In the genomic region with DNA sequence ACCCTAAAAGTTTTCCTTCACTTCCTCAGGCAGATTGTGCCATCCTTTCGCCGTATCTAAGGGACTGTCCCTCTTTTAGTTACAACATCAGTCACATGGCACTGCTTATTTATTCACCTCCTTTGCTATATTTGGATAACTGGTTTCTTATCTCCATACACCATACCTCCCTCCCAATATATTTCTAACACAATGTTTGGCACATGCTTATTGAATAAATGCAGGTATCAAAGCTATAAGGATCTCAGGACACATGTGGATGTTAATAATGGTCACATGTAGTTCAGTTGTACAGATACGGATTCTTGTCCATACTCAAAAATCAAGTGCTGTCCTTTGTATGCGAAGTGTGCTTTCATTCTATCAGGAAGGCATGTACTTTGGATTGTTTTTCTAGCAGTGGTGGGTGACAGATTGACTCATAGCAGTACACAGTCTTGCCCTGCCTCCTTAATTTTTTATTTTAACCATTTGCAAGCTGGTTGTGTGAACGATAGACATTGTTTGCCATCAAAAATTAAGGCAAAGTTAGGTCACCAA, we compare ENCODE assay signal across 1 cellular context.
A peak's percentile ranks its signal among the peaks of the same experiment; 100 is the strongest.
TF ChIP-seq lines count a peak whose summit lies in the region.

No MANE protein-coding gene starts in this region.

TF ChIP-seq in HepG2, 621 proteins besides CTCF, POLR2A, EP300 and RAD21 (continued from another document and continues in another):
- TF ChIP-seq, protein P1, sequence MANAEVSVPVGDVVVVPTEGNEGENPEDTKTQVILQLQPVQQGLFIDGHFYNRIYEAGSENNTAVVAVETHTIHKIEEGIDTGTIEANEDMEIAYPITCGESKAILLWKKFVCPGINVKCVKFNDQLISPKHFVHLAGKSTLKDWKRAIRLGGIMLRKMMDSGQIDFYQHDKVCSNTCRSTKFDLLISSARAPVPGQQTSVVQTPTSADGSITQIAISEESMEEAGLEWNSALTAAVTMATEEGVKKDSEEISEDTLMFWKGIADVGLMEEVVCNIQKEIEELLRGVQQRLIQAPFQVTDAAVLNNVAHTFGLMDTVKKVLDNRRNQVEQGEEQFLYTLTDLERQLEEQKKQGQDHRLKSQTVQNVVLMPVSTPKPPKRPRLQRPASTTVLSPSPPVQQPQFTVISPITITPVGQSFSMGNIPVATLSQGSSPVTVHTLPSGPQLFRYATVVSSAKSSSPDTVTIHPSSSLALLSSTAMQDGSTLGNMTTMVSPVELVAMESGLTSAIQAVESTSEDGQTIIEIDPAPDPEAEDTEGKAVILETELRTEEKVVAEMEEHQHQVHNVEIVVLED (CRISPR knock-in tag; IDR thresholded peaks at IDR 0.05; ENCODE audit: borderline replicate concordance), result no peak
- peak; percentile 69; the same call in 1 of the 2 replicates for TF ChIP-seq TGIF2 (CRISPR knock-in tag; IDR thresholded peaks at IDR 0.05)
- no peak for TF ChIP-seq SOX6 (IDR thresholded peaks at IDR 0.05)
- TF ChIP-seq SOX6 (CRISPR knock-in tag; IDR thresholded peaks at IDR 0.05), result peak; percentile 73
- TF ChIP-seq POGZ (CRISPR knock-in tag; IDR thresholded peaks at IDR 0.05), result peak; percentile 86
- TF ChIP-seq, protein P2, sequence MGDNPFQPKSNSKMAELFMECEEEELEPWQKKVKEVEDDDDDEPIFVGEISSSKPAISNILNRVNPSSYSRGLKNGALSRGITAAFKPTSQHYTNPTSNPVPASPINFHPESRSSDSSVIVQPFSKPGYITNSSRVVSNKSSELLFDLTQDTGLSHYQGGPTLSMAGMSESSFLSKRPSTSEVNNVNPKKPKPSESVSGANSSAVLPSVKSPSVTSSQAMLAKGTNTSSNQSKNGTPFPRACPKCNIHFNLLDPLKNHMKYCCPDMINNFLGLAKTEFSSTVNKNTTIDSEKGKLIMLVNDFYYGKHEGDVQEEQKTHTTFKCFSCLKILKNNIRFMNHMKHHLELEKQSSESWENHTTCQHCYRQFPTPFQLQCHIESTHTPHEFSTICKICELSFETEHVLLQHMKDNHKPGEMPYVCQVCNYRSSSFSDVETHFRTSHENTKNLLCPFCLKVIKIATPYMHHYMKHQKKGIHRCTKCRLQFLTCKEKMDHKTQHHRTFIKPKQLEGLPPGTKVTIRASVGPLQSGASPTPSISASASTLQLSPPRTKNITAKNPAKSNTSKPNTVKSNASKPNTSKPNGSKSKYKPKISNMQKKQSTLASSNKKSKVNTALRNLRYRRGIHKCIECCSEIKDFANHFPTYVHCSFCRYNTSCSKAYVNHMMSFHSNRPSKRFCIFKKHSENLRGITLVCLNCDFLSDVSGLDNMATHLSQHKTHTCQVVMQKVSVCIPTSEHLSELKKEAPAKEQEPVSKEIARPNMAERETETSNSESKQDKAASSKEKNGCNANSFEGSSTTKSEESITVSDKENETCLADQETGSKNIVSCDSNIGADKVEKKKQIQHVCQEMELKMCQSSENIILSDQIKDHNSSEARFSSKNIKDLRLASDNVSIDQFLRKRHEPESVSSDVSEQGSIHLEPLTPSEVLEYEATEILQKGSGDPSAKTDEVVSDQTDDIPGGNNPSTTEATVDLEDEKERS (CRISPR knock-in tag; IDR thresholded peaks at IDR 0.05), result peak; percentile 57; the same call in 1 of the 2 replicates
- TF ChIP-seq HOXA5 (CRISPR knock-in tag; IDR thresholded peaks at IDR 0.05), result 0 out of 2 replicates have a peak, but pooled peaks have one; percentile 28
- TF ChIP-seq RARA (CRISPR knock-in tag; IDR thresholded peaks at IDR 0.05), result peak; percentile 44; the same call in 1 of the 2 replicates
- TF ChIP-seq SP1 (IDR thresholded peaks at IDR 0.05), result no peak
- 0 out of 2 replicates have a peak, but pooled peaks have one; percentile 31 for TF ChIP-seq SP1 (CRISPR knock-in tag; IDR thresholded peaks at IDR 0.05)
- TF ChIP-seq SOX5 (CRISPR knock-in tag; IDR thresholded peaks at IDR 0.05; ENCODE audit: borderline replicate concordance), result peak; percentile 76
- TF ChIP-seq ZFP90 (CRISPR knock-in tag; IDR thresholded peaks at IDR 0.05; ENCODE audit: borderline replicate concordance), result 0 out of 2 replicates have a peak, but pooled peaks have one; percentile 25
- 0 out of 2 replicates have a peak, but pooled peaks have one; percentile 34 for TF ChIP-seq MIER2 (CRISPR knock-in tag; IDR thresholded peaks at IDR 0.05)
- TF ChIP-seq TEAD3 (CRISPR knock-in tag; optimal IDR thresholded peaks at IDR 0.05; ENCODE audit: borderline replicate concordance), result peak; percentile 75
- TF ChIP-seq KLF6 (CRISPR knock-in tag; IDR thresholded peaks at IDR 0.05), result no peak
- no peak for TF ChIP-seq ZNF333 (CRISPR knock-in tag; IDR thresholded peaks at IDR 0.05; ENCODE audit: borderline replicate concordance)
- TF ChIP-seq, protein P3, sequence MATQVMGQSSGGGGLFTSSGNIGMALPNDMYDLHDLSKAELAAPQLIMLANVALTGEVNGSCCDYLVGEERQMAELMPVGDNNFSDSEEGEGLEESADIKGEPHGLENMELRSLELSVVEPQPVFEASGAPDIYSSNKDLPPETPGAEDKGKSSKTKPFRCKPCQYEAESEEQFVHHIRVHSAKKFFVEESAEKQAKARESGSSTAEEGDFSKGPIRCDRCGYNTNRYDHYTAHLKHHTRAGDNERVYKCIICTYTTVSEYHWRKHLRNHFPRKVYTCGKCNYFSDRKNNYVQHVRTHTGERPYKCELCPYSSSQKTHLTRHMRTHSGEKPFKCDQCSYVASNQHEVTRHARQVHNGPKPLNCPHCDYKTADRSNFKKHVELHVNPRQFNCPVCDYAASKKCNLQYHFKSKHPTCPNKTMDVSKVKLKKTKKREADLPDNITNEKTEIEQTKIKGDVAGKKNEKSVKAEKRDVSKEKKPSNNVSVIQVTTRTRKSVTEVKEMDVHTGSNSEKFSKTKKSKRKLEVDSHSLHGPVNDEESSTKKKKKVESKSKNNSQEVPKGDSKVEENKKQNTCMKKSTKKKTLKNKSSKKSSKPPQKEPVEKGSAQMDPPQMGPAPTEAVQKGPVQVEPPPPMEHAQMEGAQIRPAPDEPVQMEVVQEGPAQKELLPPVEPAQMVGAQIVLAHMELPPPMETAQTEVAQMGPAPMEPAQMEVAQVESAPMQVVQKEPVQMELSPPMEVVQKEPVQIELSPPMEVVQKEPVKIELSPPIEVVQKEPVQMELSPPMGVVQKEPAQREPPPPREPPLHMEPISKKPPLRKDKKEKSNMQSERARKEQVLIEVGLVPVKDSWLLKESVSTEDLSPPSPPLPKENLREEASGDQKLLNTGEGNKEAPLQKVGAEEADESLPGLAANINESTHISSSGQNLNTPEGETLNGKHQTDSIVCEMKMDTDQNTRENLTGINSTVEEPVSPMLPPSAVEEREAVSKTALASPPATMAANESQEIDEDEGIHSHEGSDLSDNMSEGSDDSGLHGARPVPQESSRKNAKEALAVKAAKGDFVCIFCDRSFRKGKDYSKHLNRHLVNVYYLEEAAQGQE (IDR thresholded peaks at IDR 0.05; ENCODE audit: borderline replicate concordance in 1 of 2, low read depth in 1 of 2, low read length in 2 of 2), result no peak
- TF ChIP-seq TARDBP (CRISPR knock-in tag; IDR thresholded peaks at IDR 0.05), result peak; percentile 59; the same call in 1 of the 2 replicates
- peak; percentile 71; the same call in 1 of the 2 replicates for TF ChIP-seq NCOR1 (IDR thresholded peaks at IDR 0.05; ENCODE audit: borderline replicate concordance, low read length)
- TF ChIP-seq NFKB2 (CRISPR knock-in tag; IDR thresholded peaks at IDR 0.05; ENCODE audit: borderline replicate concordance), result no peak
- TF ChIP-seq, protein P4, sequence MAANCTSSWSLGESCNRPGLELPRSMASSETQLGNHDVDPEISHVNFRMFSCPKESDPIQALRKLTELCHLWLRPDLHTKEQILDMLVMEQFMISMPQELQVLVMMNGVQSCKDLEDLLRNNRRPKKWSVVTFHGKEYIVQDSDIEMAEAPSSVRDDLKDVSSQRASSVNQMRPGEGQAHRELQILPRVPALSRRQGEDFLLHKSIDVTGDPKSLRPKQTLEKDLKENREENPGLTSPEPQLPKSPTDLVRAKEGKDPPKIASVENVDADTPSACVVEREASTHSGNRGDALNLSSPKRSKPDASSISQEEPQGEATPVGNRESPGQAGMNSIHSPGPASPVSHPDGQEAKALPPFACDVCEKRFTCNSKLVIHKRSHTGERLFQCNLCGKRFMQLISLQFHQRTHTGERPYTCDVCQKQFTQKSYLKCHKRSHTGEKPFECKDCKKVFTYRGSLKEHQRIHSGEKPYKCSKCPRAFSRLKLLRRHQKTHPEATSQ (CRISPR knock-in tag; IDR thresholded peaks at IDR 0.05; ENCODE audit: borderline replicate concordance), result peak; percentile 97; the same call in 1 of the 2 replicates
- no peak for TF ChIP-seq NAIF1 (CRISPR knock-in tag; IDR thresholded peaks at IDR 0.05; ENCODE audit: borderline replicate concordance)
- TF ChIP-seq TAF15 (IDR thresholded peaks at IDR 0.05; ENCODE audit: low read depth, low read length, poor library complexity, severe bottlenecking), result no peak
- TF ChIP-seq HDAC2 (CRISPR knock-in tag; IDR thresholded peaks at IDR 0.05), result peak; percentile 61
- TF ChIP-seq, protein P5, sequence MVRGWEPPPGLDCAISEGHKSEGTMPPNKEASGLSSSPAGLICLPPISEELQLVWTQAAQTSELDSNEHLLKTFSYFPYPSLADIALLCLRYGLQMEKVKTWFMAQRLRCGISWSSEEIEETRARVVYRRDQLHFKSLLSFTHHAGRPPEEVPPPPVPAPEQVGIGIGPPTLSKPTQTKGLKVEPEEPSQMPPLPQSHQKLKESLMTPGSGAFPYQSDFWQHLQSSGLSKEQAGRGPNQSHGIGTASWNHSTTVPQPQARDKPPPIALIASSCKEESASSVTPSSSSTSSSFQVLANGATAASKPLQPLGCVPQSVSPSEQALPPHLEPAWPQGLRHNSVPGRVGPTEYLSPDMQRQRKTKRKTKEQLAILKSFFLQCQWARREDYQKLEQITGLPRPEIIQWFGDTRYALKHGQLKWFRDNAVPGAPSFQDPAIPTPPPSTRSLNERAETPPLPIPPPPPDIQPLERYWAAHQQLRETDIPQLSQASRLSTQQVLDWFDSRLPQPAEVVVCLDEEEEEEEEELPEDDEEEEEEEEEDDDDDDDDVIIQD (CRISPR knock-in tag; IDR thresholded peaks at IDR 0.05; ENCODE audit: low read depth), result peak; percentile 89; the same call in 1 of the 2 replicates
- TF ChIP-seq NFKBIZ (CRISPR knock-in tag; IDR thresholded peaks at IDR 0.05), result peak; percentile 97
- no peak for TF ChIP-seq NR2F6 (IDR thresholded peaks at IDR 0.05)
- peak; percentile 18; the same call in 1 of the 2 replicates for TF ChIP-seq NR2F6 (CRISPR knock-in tag; IDR thresholded peaks at IDR 0.05)
- peak; percentile 45; the same call in 1 of the 2 replicates for TF ChIP-seq ZSCAN29 (CRISPR knock-in tag; conservative IDR thresholded peaks at IDR 0.05)
- 0 out of 2 replicates have a peak, but pooled peaks have one; percentile 8 for TF ChIP-seq SMC3 (IDR thresholded peaks at IDR 0.05; ENCODE audit: low read length)
- peak; percentile 79 for TF ChIP-seq ARNTL (CRISPR knock-in tag; IDR thresholded peaks at IDR 0.05)
- TF ChIP-seq, protein P6, sequence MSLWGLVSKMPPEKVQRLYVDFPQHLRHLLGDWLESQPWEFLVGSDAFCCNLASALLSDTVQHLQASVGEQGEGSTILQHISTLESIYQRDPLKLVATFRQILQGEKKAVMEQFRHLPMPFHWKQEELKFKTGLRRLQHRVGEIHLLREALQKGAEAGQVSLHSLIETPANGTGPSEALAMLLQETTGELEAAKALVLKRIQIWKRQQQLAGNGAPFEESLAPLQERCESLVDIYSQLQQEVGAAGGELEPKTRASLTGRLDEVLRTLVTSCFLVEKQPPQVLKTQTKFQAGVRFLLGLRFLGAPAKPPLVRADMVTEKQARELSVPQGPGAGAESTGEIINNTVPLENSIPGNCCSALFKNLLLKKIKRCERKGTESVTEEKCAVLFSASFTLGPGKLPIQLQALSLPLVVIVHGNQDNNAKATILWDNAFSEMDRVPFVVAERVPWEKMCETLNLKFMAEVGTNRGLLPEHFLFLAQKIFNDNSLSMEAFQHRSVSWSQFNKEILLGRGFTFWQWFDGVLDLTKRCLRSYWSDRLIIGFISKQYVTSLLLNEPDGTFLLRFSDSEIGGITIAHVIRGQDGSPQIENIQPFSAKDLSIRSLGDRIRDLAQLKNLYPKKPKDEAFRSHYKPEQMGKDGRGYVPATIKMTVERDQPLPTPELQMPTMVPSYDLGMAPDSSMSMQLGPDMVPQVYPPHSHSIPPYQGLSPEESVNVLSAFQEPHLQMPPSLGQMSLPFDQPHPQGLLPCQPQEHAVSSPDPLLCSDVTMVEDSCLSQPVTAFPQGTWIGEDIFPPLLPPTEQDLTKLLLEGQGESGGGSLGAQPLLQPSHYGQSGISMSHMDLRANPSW (CRISPR knock-in tag; IDR thresholded peaks at IDR 0.05; ENCODE audit: borderline replicate concordance), result 0 out of 2 replicates have a peak, but pooled peaks have one; percentile 9
- TF ChIP-seq, protein P7, sequence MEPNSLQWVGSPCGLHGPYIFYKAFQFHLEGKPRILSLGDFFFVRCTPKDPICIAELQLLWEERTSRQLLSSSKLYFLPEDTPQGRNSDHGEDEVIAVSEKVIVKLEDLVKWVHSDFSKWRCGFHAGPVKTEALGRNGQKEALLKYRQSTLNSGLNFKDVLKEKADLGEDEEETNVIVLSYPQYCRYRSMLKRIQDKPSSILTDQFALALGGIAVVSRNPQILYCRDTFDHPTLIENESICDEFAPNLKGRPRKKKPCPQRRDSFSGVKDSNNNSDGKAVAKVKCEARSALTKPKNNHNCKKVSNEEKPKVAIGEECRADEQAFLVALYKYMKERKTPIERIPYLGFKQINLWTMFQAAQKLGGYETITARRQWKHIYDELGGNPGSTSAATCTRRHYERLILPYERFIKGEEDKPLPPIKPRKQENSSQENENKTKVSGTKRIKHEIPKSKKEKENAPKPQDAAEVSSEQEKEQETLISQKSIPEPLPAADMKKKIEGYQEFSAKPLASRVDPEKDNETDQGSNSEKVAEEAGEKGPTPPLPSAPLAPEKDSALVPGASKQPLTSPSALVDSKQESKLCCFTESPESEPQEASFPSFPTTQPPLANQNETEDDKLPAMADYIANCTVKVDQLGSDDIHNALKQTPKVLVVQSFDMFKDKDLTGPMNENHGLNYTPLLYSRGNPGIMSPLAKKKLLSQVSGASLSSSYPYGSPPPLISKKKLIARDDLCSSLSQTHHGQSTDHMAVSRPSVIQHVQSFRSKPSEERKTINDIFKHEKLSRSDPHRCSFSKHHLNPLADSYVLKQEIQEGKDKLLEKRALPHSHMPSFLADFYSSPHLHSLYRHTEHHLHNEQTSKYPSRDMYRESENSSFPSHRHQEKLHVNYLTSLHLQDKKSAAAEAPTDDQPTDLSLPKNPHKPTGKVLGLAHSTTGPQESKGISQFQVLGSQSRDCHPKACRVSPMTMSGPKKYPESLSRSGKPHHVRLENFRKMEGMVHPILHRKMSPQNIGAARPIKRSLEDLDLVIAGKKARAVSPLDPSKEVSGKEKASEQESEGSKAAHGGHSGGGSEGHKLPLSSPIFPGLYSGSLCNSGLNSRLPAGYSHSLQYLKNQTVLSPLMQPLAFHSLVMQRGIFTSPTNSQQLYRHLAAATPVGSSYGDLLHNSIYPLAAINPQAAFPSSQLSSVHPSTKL (CRISPR knock-in tag; IDR thresholded peaks at IDR 0.05), result peak; percentile 67
- no peak for TF ChIP-seq SOX13 (IDR thresholded peaks at IDR 0.05)
- peak in 1 of 2 experiments; percentile 44; a peak in 1 of 4 replicates for TF ChIP-seq SOX13 (CRISPR knock-in tag; conservative IDR thresholded peaks at IDR 0.05 in 1 of 2, IDR thresholded peaks at IDR 0.05 in 1 of 2)
